Comparison of ENCODE assay signal across 1 cellular context in genomic region chr3:101037613-101038012, GRCh38.
TF ChIP-seq lines count a peak whose summit lies in the region.

No MANE protein-coding gene starts in this region.

TF ChIP-seq in A549, 52 proteins besides CTCF, POLR2A, EP300 and RAD21 (continued from another document):
- no peak for TF ChIP-seq HES2 (IDR thresholded peaks at IDR 0.05)
- no peak for TF ChIP-seq FOXS1 (CRISPR knock-in tag; IDR thresholded peaks at IDR 0.05)
- TF ChIP-seq USF2 (IDR thresholded peaks at IDR 0.05) = no peak
- TF ChIP-seq NPAS2 (CRISPR knock-in tag; IDR thresholded peaks at IDR 0.05; ENCODE audit: borderline replicate concordance) = no peak
- TF ChIP-seq ZFP36 (IDR thresholded peaks at IDR 0.05; ENCODE audit: borderline replicate concordance, partially characterized antibody) = no peak
- TF ChIP-seq CHD2 (IDR thresholded peaks at IDR 0.05; ENCODE audit: low read length, partially characterized antibody) = no peak
- TF ChIP-seq SREBF2 (IDR thresholded peaks at IDR 0.05) = no peak
- no peak for TF ChIP-seq FOSB (CRISPR knock-in tag; IDR thresholded peaks at IDR 0.05)
- TF ChIP-seq NR3C1 (IDR thresholded peaks at IDR 0.05) = no peak
